In the genomic region with DNA sequence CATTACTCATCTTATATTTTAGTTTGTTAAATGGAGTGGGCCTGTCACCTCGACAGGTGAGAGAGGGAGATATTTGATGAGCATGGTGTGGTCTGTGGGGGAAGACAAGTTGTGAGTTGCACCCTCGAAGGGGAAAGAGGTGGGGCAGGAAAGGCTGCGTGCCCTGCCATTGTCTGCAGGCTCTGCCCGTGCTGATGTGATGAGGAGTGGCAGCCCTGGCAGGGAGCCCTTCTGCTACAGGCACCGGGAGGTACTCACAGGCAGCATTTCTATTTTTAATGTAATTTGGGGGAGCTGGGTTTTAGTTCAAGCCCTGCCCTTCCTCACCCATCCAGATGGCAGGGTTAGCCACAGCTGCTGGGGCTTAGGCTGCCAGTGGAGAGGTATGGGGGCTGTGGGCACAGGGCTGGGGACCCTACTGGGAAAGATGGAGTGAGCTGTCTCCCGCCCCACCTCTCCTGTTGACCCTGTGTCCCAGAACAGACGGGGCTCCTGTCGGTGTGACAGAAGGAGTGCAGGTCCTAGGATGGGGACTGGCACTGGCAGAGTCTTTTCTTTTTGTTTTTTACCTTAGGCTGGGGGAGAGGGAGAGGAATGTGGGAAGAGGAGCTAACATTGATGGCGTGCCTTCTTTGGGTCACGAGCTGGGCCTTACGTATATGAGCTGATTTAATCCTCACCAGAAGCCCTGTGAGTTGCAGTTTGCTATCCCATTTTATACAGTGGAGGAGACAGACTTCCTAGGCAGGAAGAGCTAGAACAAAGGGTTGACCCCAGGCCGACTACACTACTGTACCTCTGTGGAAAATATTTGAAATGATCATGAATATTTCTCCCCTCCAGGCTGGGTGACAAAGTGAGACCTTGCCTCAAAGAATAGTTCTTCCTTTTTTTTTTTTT, we compare ENCODE assay signal across 17 cellular contexts. TPM values are rescaled to one million over a fixed set of nuclear protein-coding genes. Genes with fewer than 3 reads are reported as not detected.
DNase-seq lines count a peak whose midpoint lies in the region; ATAC-seq and TF ChIP-seq lines count a peak whose summit lies in the region.
"Had no signal": no experiment of that assay in that cellular context is flagged by ENCODE, and none has a peak within 500 bp of the region (broad histone marks: within the 10 kb centered on the region; RNA-seq: fewer than 3 reads in every experiment).

No MANE protein-coding gene starts in this region.

- no peak for TF ChIP-seq CTCF in retinal pigment epithelial cell (conservative IDR thresholded peaks at IDR 0.05; ENCODE audit: low read depth, low read length)

- peak; percentile 34 to 60 for ATAC-seq in left cardiac atrium
- ATAC-seq: GM12878, mucosa of descending colon had no signal

- H3K4me3 ChIP-seq in retinal pigment epithelial cell (ENCODE audit: low read length): no peak overlapping the region
- H3K4me3 ChIP-seq: GM12878, GM23248, mucosa of descending colon, PC-9, smooth muscle cell, tibial artery had no signal

- intact Hi-C loops in left cardiac atrium (cut with DNase I): no loop called here

- DNase-seq in NCI-H524 treated with DMSO at 0.1 percent for 48 hours (lab: John Stamatoyannopoulos, UW) (peak; percentile 43), cerebellar nuclear complex (lab: John Stamatoyannopoulos, UW) (peak; percentile 68 to 90), left cardiac atrium (no peak), retinal pigment epithelial cell (ENCODE audit: low read depth) (peak; percentile 86), Ammon's horn (ENCODE audit: low spot score) (no peak), DMS114 treated with DMSO at 0.1 percent for 48 hours (lab: John Stamatoyannopoulos, UW; ENCODE audit: unreplicated experiment) (no peak), AML-193 (lab: John Stamatoyannopoulos, UW) (no peak)
- DNase-seq: activated CD4-positive, alpha-beta T cell treated with anti-CD3 and anti-CD28 coated beads for 48 hours; activated naive CD4-positive, alpha-beta T cell treated with anti-CD3 and anti-CD28 coated beads for 36 hours; GM23248; IMR-90; mucosa of descending colon; NCI-H1930 had no signal

RNA-seq across cellular contexts. Expression of gene CEP164, which starts 51.6 kb away (rescaled TPM):
- 1 to 10 TPM; 9.0 to 9.6 TPM for total RNA-seq in left cardiac atrium

Comparison
In these comparisons a context has a peak if more than half of its experiments do, and no peak if none do; other contexts are left out.
1. DNase-seq: peak in NCI-H524 treated with DMSO at 0.1 percent for 48 hours (single experiment), cerebellar nuclear complex (2 of 2) and retinal pigment epithelial cell (single experiment); none in left cardiac atrium (single experiment), Ammon's horn (single experiment), DMS114 treated with DMSO at 0.1 percent for 48 hours (single experiment) and AML-193 (0 of 2).